19 cellular contexts compared by ENCODE assay signal in the genomic region with DNA sequence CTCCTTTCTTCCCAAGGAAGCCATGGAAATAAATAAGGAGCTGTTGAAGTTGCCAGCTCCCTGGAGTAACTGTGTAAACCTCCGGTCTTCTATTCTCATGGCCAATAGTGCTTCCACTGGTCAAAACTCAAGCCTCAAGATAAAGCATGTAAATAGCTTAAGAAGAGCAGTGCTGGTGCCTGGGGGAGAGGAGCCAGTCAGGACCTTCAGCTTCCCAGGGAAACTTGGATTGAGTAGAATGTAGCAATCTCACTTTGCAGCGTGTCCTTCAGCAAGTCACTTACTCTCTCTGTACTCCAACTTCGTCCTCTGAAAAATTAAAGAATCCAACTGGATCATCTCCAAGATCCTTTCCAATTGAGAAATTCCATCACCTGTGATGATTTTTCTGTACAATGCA. TPM values are rescaled to one million over a fixed set of nuclear protein-coding genes. Genes with fewer than 3 reads are reported as not detected.
DNase-seq lines count a peak whose midpoint lies in the region; ATAC-seq, FAIRE-seq and TF ChIP-seq lines count a peak whose summit lies in the region.
"Had no signal": no experiment of that assay in that cellular context is flagged by ENCODE, and none has a peak within 500 bp of the region (broad histone marks: within the 10 kb centered on the region; RNA-seq: fewer than 3 reads in every experiment).

No MANE protein-coding gene starts in this region.

- peak overlapping the region; percentile 90 for H3K27ac Mint-ChIP-seq in HFFc6
- H3K27ac Mint-ChIP-seq in activated CD4-positive, alpha-beta memory T cell treated with anti-CD3 and anti-CD28 coated beads for 36 hours: no peak overlapping the region
- H3K27ac Mint-ChIP-seq: CD4-positive, alpha-beta T cell had no signal

- FAIRE-seq in K562 (lab: Jason Lieb, UNC): no peak
- FAIRE-seq: GM18507, GM19239 had no signal

- no peaks in the 10 kb centered on the region for H3K9me1 ChIP-seq in K562 (ENCODE audit: control insufficient read depth, insufficient read depth, low read length)

- H3F3A ChIP-seq in smooth muscle cell (ENCODE audit: low read depth): peaks cover 42% of the 10 kb centered on the region

- H3K9ac ChIP-seq in K562 (ENCODE audit: insufficient read depth in 1 of 2, low read depth in 2 of 2, low read length in 2 of 2): no peak overlapping the region
- H3K9ac ChIP-seq in smooth muscle cell (ENCODE audit: low read depth): no peak overlapping the region

- WGBS in K562 (ENCODE audit: insufficient coverage, low coverage, missing lambda C conversion rate): 81% methylated on average over 3 of the region's 3 CpGs
- WGBS in smooth muscle cell (ENCODE audit: low lambda C conversion rate): 85% methylated on average over 3 of the region's 3 CpGs

- no peak overlapping the region for H3K4me3 Mint-ChIP-seq in HFFc6
- no peak overlapping the region for H3K4me3 Mint-ChIP-seq in activated CD4-positive, alpha-beta memory T cell treated with anti-CD3 and anti-CD28 coated beads for 36 hours
- H3K4me3 Mint-ChIP-seq: CD4-positive, alpha-beta T cell had no signal

- no peaks in the 10 kb centered on the region for H3K36me3 ChIP-seq in K562 (ENCODE audit: control insufficient read depth, insufficient read depth, low read length)
- H3K36me3 ChIP-seq in lower lobe of right lung: no peaks in the 10 kb centered on the region
- no peaks in the 10 kb centered on the region for H3K36me3 ChIP-seq in smooth muscle cell (ENCODE audit: low read depth)

- TF ChIP-seq CTCF in HFFc6 (IDR thresholded peaks at IDR 0.05) (no peak), K562 (IDR thresholded peaks at IDR 0.05 in 2 of 3, conservative IDR thresholded peaks at IDR 0.05 in 1 of 3; ENCODE audit: insufficient read depth in 2 of 3, low read depth in 1 of 3, low read length in 3 of 3) (no peak), lower lobe of right lung (IDR thresholded peaks at IDR 0.05) (no peak), smooth muscle cell (IDR thresholded peaks at IDR 0.05; ENCODE audit: borderline replicate concordance, insufficient read depth, poor library complexity, severe bottlenecking) (no peak)

- H3K27me3 Mint-ChIP-seq in HFFc6 (ENCODE audit: insufficient read depth): peaks cover 2% of the 10 kb centered on the region; the same call in 1 of the 2 replicates
- H3K27me3 Mint-ChIP-seq in activated CD4-positive, alpha-beta memory T cell treated with anti-CD3 and anti-CD28 coated beads for 36 hours: peaks cover 1% of the 10 kb centered on the region

- no peaks in the 10 kb centered on the region for H3K27me3 ChIP-seq in K562 (ENCODE audit: control insufficient read depth in 2 of 2, insufficient read depth in 2 of 2, low read length in 2 of 2)
- no peaks in the 10 kb centered on the region for H3K27me3 ChIP-seq in lower lobe of right lung (ENCODE audit: low read depth)
- no peaks in the 10 kb centered on the region for H3K27me3 ChIP-seq in smooth muscle cell (ENCODE audit: low read depth)
- H3K27me3 ChIP-seq: MG63 had no signal

- CTCF ChIA-PET in K562 (lab: Yijun Ruan, JAX; ENCODE audit: low intra/inter-chr PET ratio): interaction anchor here (0.7 kb wide), 1 partner anchor 245 kb away, joined by 3 read pairs; no protein-coding TSS in a partner anchor
- CTCF ChIA-PET in activated CD4-positive, alpha-beta memory T cell treated with anti-CD3 and anti-CD28 coated beads for 36 hours (lab: Charles Lee): interaction anchor here (0.6 kb wide), 1 partner anchor 34 kb away, joined by 3 read pairs; no protein-coding TSS in a partner anchor

- no peak for DNase-seq in HFFc6
- no peak for DNase-seq in K562 (ENCODE audit: extremely low read depth in 1 of 4, low spot score in 3 of 4)
- DNase-seq in lower lobe of right lung: peak; percentile 6
- DNase-seq in smooth muscle cell (lab: John Stamatoyannopoulos, UW; ENCODE audit: unreplicated experiment): no peak
- DNase-seq in activated CD4-positive, alpha-beta memory T cell treated with anti-CD3 and anti-CD28 coated beads for 36 hours: no peak
- DNase-seq: ACHN; Calu3; CD4-positive, alpha-beta T cell; GOT3; MG63; NCI-H187; NCI-H2171; NCI-H774; SIG-M5 had no signal

- no peaks in the 10 kb centered on the region for H3K9me3 Mint-ChIP-seq in HFFc6
- no peaks in the 10 kb centered on the region for H3K9me3 Mint-ChIP-seq in activated CD4-positive, alpha-beta memory T cell treated with anti-CD3 and anti-CD28 coated beads for 36 hours
- H3K9me3 Mint-ChIP-seq: CD4-positive, alpha-beta T cell had no signal

- H2AFZ ChIP-seq in K562 (ENCODE audit: low read depth, low read length): no peak overlapping the region
- H2AFZ ChIP-seq in smooth muscle cell (ENCODE audit: low read depth): no peak overlapping the region

- POLR2A ChIA-PET in K562 (lab: Yijun Ruan, JAX): interaction anchor here (0.6 to 3.6 kb wide), 7 partner anchors 9 to 70 kb away, joined by 3 to 13 read pairs (median 4); no protein-coding TSS in a partner anchor
- POLR2A ChIA-PET in activated CD4-positive, alpha-beta memory T cell treated with anti-CD3 and anti-CD28 coated beads for 36 hours (lab: Charles Lee): no interaction called here

- H4K20me1 ChIP-seq in K562 (replicated peaks; ENCODE audit: control insufficient read depth, insufficient read depth, low read length): no peaks in the 10 kb centered on the region
- no peaks in the 10 kb centered on the region for H4K20me1 ChIP-seq in smooth muscle cell (ENCODE audit: low read depth)

- no peak for TF ChIP-seq EP300 in K562 (IDR thresholded peaks at IDR 0.05; ENCODE audit: low read length)

- peaks cover 14% of the 10 kb centered on the region for H3K36me3 Mint-ChIP-seq in HFFc6 (ENCODE audit: low read depth)
- H3K36me3 Mint-ChIP-seq in activated CD4-positive, alpha-beta memory T cell treated with anti-CD3 and anti-CD28 coated beads for 36 hours: no peaks in the 10 kb centered on the region

- BruUV-seq in K562 (replicated peaks; lab: Mats Ljungman, UMichigan): no TSS peak

- TF ChIP-seq RAD21 in K562 (CRISPR knock-in tag; conservative IDR thresholded peaks at IDR 0.05 in 1 of 2, IDR thresholded peaks at IDR 0.05 in 1 of 2): no peak

- H3K4me1 Mint-ChIP-seq in HFFc6 (ENCODE audit: low read depth): peaks cover 75% of the 10 kb centered on the region
- H3K4me1 Mint-ChIP-seq in activated CD4-positive, alpha-beta memory T cell treated with anti-CD3 and anti-CD28 coated beads for 36 hours (ENCODE audit: low read depth): no peaks in the 10 kb centered on the region

- H3K4me3 ChIP-seq in K562 (no peak overlapping the region), lower lobe of right lung (no peak overlapping the region), smooth muscle cell (no peak overlapping the region)
- H3K4me3 ChIP-seq: GM12878, MG63 had no signal

- no peak for TF ChIP-seq POLR2A in K562 (conservative IDR thresholded peaks at IDR 0.05)

- intact Hi-C loops in K562 (cut with micrococcal nuclease) (loop anchor here (2.0 kb wide), 1 partner anchor 17 kb away; no protein-coding TSS in a partner anchor), lower lobe of right lung (cut with DNase I) (no loop called here)
- intact Hi-C loops in activated CD4-positive, alpha-beta memory T cell treated with anti-CD3 and anti-CD28 coated beads for 36 hours (cut with micrococcal nuclease): no loop called here

- no peak overlapping the region for H3K27ac ChIP-seq in K562 (ENCODE audit: extremely low read depth, low read depth, low read length)
- H3K27ac ChIP-seq in lower lobe of right lung: no peak overlapping the region
- peak overlapping the region; percentile 98 for H3K27ac ChIP-seq in smooth muscle cell (ENCODE audit: low read depth)

- in situ Hi-C loops in K562 (cut with MboI): no loop called here

- no peak overlapping the region for H3K4me2 ChIP-seq in K562 (ENCODE audit: insufficient read depth, low read length)
- peak overlapping the region; percentile 63 for H3K4me2 ChIP-seq in smooth muscle cell

- ATAC-seq in K562: no peak
- ATAC-seq in lower lobe of right lung: no peak
- ATAC-seq in HG02642 (IDR thresholded peaks at IDR 0.05; ENCODE audit: poor library complexity, unreplicated experiment): no peak
- no peak for ATAC-seq in GM18907 (IDR thresholded peaks at IDR 0.05; ENCODE audit: unreplicated experiment)
- ATAC-seq: GM12878 had no signal

- H3K4me1 ChIP-seq in K562 (replicated peaks in 1 of 2; ENCODE audit: control insufficient read depth in 2 of 2, insufficient read depth in 2 of 2, low read length in 2 of 2): peaks cover 31 to 47% of the 10 kb centered on the region in 2 experiments
- peaks cover 23% of the 10 kb centered on the region for H3K4me1 ChIP-seq in lower lobe of right lung
- H3K4me1 ChIP-seq in smooth muscle cell (ENCODE audit: low read depth): peaks cover 36% of the 10 kb centered on the region

- H3K9me3 ChIP-seq in K562 (replicated peaks; ENCODE audit: control insufficient read depth, insufficient read depth, low read depth, low read length) (no peaks in the 10 kb centered on the region), lower lobe of right lung (no peaks in the 10 kb centered on the region), smooth muscle cell (replicated peaks; ENCODE audit: low read depth) (no peaks in the 10 kb centered on the region)

- H3K79me2 ChIP-seq in K562 (ENCODE audit: control insufficient read depth, insufficient read depth, low read length) (no peaks in the 10 kb centered on the region), smooth muscle cell (ENCODE audit: low read depth) (peaks cover 69% of the 10 kb centered on the region)

RNA-seq across cellular contexts. Expression of gene NAV1, which starts 44.7 kb away (rescaled TPM):
- 10 to 100 TPM; 72.9 to 88.0 (median 78.4) TPM for total RNA-seq in HFFc6 (2021; fragmentation: NEBNext Ultra II Directional; extraction: Animal tissue kit (Norgen Biotek cat#: 25700))
- total RNA-seq in K562 (2011; cell fraction: chromatin; rRNA removed; ENCODE audit: low replicate concordance): 12.5 and 15.1 TPM in 2 replicates
- 5.0 and 6.2 TPM in 2 replicates for total RNA-seq in K562 (2011; cell fraction: nucleolus; rRNA removed)
- 10.3 and 12.7 TPM in 2 replicates for total RNA-seq in K562 (2011; cell fraction: nucleoplasm; rRNA removed)
- total RNA-seq in K562 (2014; rRNA removed) (4.5 and 4.9 TPM in 2 replicates), K562 (2014; rRNA removed; fragmentation: Illumina TruSeq; extraction: Trizol) (3.2 and 3.7 TPM in 2 replicates), K562 (2015; rRNA removed; fragmentation: Illumina TruSeq; extraction: Trizol) (2.9 and 3.3 TPM in 2 replicates), K562 (2021) (15.4 and 16.8 TPM in 2 replicates), lower lobe of right lung (24.5 TPM), smooth muscle cell (52.3 and 60.1 TPM in 2 replicates)
- polyA plus RNA-seq in K562 (2011; rRNA removed) (0.91 TPM in 2 replicates), K562 (2014; fragmentation: Illumina TruSeq; extraction: Trizol) (10.7 and 13.2 TPM in 2 replicates), K562 (2014; fragmentation: Nextera tagmentation; extraction: Ambion mirVana) (1 to 10 TPM; 1.8 to 2.1 TPM), K562 (2014; rRNA removed) (4.2 and 5.6 TPM in 2 replicates), smooth muscle cell (65.2 and 71.1 TPM in 2 replicates)
- 0.63 and 0.92 TPM in 2 replicates for polyA plus RNA-seq in K562 (2011; cell fraction: cytosol; rRNA removed)
- polyA plus RNA-seq in K562 (2011; cell fraction: nucleus; rRNA removed): 2.0 and 4.7 TPM in 2 replicates
- polyA plus RNA-seq in K562 (2012): 16.3 and 25.4 TPM in 2 replicates
- polyA minus RNA-seq in K562 (2011; rRNA and poly(A)+ RNA removed): 1.5 and 1.9 TPM in 2 replicates
- polyA minus RNA-seq in K562 (2011; cell fraction: cytosol; rRNA and poly(A)+ RNA removed): 3.9 and 4.1 TPM in 2 replicates
- polyA minus RNA-seq in K562 (2011; cell fraction: nucleus; rRNA and poly(A)+ RNA removed): 2.9 and 3.0 TPM in 2 replicates
- total RNA-seq in activated CD4-positive, alpha-beta memory T cell treated with anti-CD3 and anti-CD28 coated beads for 36 hours: 1 to 10 TPM; 2.2 to 2.6 TPM
